ENCODE assay signal across 1 cellular context in genomic region chr1:36463773-36464604, GRCh38.
TF ChIP-seq lines count a peak whose summit lies in the region.

TSS of gene MRPS15 (minus strand) at chr1:36464384. CDS start at chr1:36464275, 109 bp downstream.

TF ChIP-seq in WTC11, 78 proteins besides CTCF, POLR2A, EP300 and RAD21 (continued from another document):
- TF ChIP-seq NFYB (CRISPR knock-in tag; conservative IDR thresholded peaks at IDR 0.05; ENCODE audit: low read depth) (no peak), NR1H2 (CRISPR knock-in tag; IDR thresholded peaks at IDR 0.05) (no peak), ATF6 (CRISPR knock-in tag; IDR thresholded peaks at IDR 0.05) (no peak), PRDM15 (CRISPR knock-in tag; IDR thresholded peaks at IDR 0.05) (no peak), ZNF121 (CRISPR knock-in tag; IDR thresholded peaks at IDR 0.05) (no peak), RORB (CRISPR knock-in tag; IDR thresholded peaks at IDR 0.05) (no peak), ERG (CRISPR knock-in tag; IDR thresholded peaks at IDR 0.05) (0 out of 2 replicates have a peak, but pooled peaks have one; percentile 21), SMAD4 (CRISPR knock-in tag; IDR thresholded peaks at IDR 0.05) (0 out of 2 replicates have a peak, but pooled peaks have one; percentile 7), ATF3 (CRISPR knock-in tag; conservative IDR thresholded peaks at IDR 0.05) (peak; percentile 92; the same call in 1 of the 2 replicates), STAT6 (CRISPR knock-in tag; conservative IDR thresholded peaks at IDR 0.05; ENCODE audit: low read depth) (no peak), GABPB1 (CRISPR knock-in tag; IDR thresholded peaks at IDR 0.05) (peak; percentile 96), CBFB (CRISPR knock-in tag; IDR thresholded peaks at IDR 0.05; ENCODE audit: low read depth) (no peak), PREB (CRISPR knock-in tag; IDR thresholded peaks at IDR 0.05; ENCODE audit: borderline replicate concordance) (no peak), SOX15 (CRISPR knock-in tag; IDR thresholded peaks at IDR 0.05) (no peak), E2F5 (CRISPR knock-in tag; IDR thresholded peaks at IDR 0.05) (no peak), ZBTB21 (CRISPR knock-in tag; IDR thresholded peaks at IDR 0.05; ENCODE audit: borderline replicate concordance) (no peak), TEAD1 (CRISPR knock-in tag; IDR thresholded peaks at IDR 0.05) (peak; percentile 35), IRF1 (CRISPR knock-in tag; IDR thresholded peaks at IDR 0.05) (0 out of 2 replicates have a peak, but pooled peaks have one; percentile 10), TCF7 (CRISPR knock-in tag; IDR thresholded peaks at IDR 0.05; ENCODE audit: low read depth) (0 out of 2 replicates have a peak, but pooled peaks have one; percentile 35), MLX (CRISPR knock-in tag; IDR thresholded peaks at IDR 0.05) (no peak), CDX4 (CRISPR knock-in tag; IDR thresholded peaks at IDR 0.05; ENCODE audit: borderline replicate concordance) (no peak), NFATC4 (CRISPR knock-in tag; IDR thresholded peaks at IDR 0.05) (no peak), ZNF281 (CRISPR knock-in tag; IDR thresholded peaks at IDR 0.05) (no peak), JAZF1 (CRISPR knock-in tag; IDR thresholded peaks at IDR 0.05) (no peak), GRHL2 (CRISPR knock-in tag; IDR thresholded peaks at IDR 0.05; ENCODE audit: insufficient replicate concordance, severe bottlenecking) (no peak)
